Comparison of ENCODE assay signal across 8 cellular contexts in genomic region chr9:38417003-38417965, GRCh38. TPM values are rescaled to one million over a fixed set of nuclear protein-coding genes. Genes with fewer than 3 reads are reported as not detected.
DNase-seq lines count a peak whose midpoint lies in the region; ATAC-seq and TF ChIP-seq lines count a peak whose summit lies in the region.

No MANE protein-coding gene starts in this region.

- DNase-seq in BE2C (peak; percentile 71), NCI-H1930 (lab: John Stamatoyannopoulos, UW) (peak; percentile 23 to 36), astrocyte of the spinal cord (ENCODE audit: low read depth, low spot score) (no peak), cortex of kidney (lab: John Stamatoyannopoulos, UW) (no peak), inferior parietal cortex (ENCODE audit: extremely low spot score) (no peak)

- H3K79me2 ChIP-seq in neural cell (replicated peaks; ENCODE audit: insufficient read depth, low read length), result peaks cover 55% of the 10 kb centered on the region

- peaks cover 8% of the 10 kb centered on the region for H3K4me1 ChIP-seq in BE2C

- TF ChIP-seq CTCF in BE2C (IDR thresholded peaks at IDR 0.05; ENCODE audit: low read depth, low read length), result peak; percentile 82
- TF ChIP-seq CTCF in astrocyte of the spinal cord (IDR thresholded peaks at IDR 0.05; ENCODE audit: low read depth, low read length), result peak; percentile 58
- TF ChIP-seq CTCF in neural cell (IDR thresholded peaks at IDR 0.05; ENCODE audit: poor library complexity, severe bottlenecking), result peak; percentile 65

- peak overlapping the region; percentile 82 for H3K9ac ChIP-seq in neural cell (ENCODE audit: low read length)

- H3K9me2 ChIP-seq in neural cell (ENCODE audit: insufficient read depth, low read length), result no peaks in the 10 kb centered on the region

- peak; percentile 59 for ATAC-seq in GM18502 (IDR thresholded peaks at IDR 0.05; ENCODE audit: poor library complexity, unreplicated experiment)
- no peak for ATAC-seq in HG03139 (IDR thresholded peaks at IDR 0.05; ENCODE audit: unreplicated experiment)

- no peak for TF ChIP-seq RAD21 in neural cell (conservative IDR thresholded peaks at IDR 0.05)

- in situ Hi-C loops in astrocyte of the spinal cord (cut with HindIII; ENCODE audit: low sequenced_read_pairs), result no loop called here

- no peak for TF ChIP-seq EP300 in neural cell (conservative IDR thresholded peaks at IDR 0.05; ENCODE audit: poor library complexity, severe bottlenecking)

- H4K20me1 ChIP-seq in neural cell (ENCODE audit: insufficient read depth), result no peaks in the 10 kb centered on the region

- H2AFZ ChIP-seq in neural cell (ENCODE audit: low read depth, low read length), result no peak overlapping the region

- H3K9me3 ChIP-seq in BE2C, result no peaks in the 10 kb centered on the region
- no peaks in the 10 kb centered on the region for H3K9me3 ChIP-seq in neural cell (ENCODE audit: low read length)

- H3K27me3 ChIP-seq in BE2C, result no peaks in the 10 kb centered on the region
- no peaks in the 10 kb centered on the region for H3K27me3 ChIP-seq in neural cell (ENCODE audit: insufficient read depth, low read depth, low read length)

- peak overlapping the region; percentile 98 for H3K27ac ChIP-seq in neural cell (ENCODE audit: low read length)

- H3F3A ChIP-seq in neural cell (ENCODE audit: insufficient read depth, low read length, poor library complexity, severe bottlenecking), result peaks cover 4% of the 10 kb centered on the region

- no peak overlapping the region for H3K4me2 ChIP-seq in neural cell (ENCODE audit: low read length)

- H3K4me3 ChIP-seq in BE2C (ENCODE audit: low read depth, low read length) (no peak overlapping the region), astrocyte of the spinal cord (ENCODE audit: low read depth, low read length) (no peak overlapping the region), neural cell (ENCODE audit: low read length) (peak overlapping the region; percentile 79)

- H3K36me3 ChIP-seq in BE2C (peaks cover 34% of the 10 kb centered on the region), neural cell (ENCODE audit: insufficient read depth, low read length) (no peaks in the 10 kb centered on the region)

TF ChIP-seq in neural cell, 6 proteins besides CTCF, POLR2A, EP300 and RAD21:
- TF ChIP-seq EZH2 (IDR thresholded peaks at IDR 0.05; ENCODE audit: borderline replicate concordance, insufficient read depth, low read length, poor library complexity, severe bottlenecking), result no peak
- TF ChIP-seq SMC3 (conservative IDR thresholded peaks at IDR 0.05; ENCODE audit: poor library complexity), result peak; percentile 43

RNA-seq across cellular contexts. Expression of gene IGFBPL1, which starts 7.0 kb away (rescaled TPM):
- polyA plus RNA-seq in BE2C (2012; ENCODE audit: insufficient read depth, insufficient read length, low read depth), result 16.1 TPM
- polyA plus RNA-seq in neural cell, result 372 and 432 TPM in 2 replicates
- polyA minus RNA-seq in neural cell, result 574 and 625 TPM in 2 replicates

RNA-seq across cellular contexts. Expression of gene ALDH1B1, which starts 24.8 kb away (rescaled TPM):
- polyA plus RNA-seq in BE2C (2012; ENCODE audit: insufficient read depth, insufficient read length, low read depth), result 28.7 TPM
- polyA plus RNA-seq in neural cell, result 5.8 and 6.6 TPM in 2 replicates
- polyA minus RNA-seq in neural cell, result 11.2 and 11.6 TPM in 2 replicates

Comparison
In these comparisons a context has a peak if more than half of its experiments do, and no peak if none do; other contexts are left out.
1. DNase-seq: peak in BE2C (single experiment) and NCI-H1930 (2 of 2); none in astrocyte of the spinal cord (single experiment), cortex of kidney (single experiment) and inferior parietal cortex (single experiment).
2. Peak in every context shown above with its lines, with median percentiles within 50 percentile points of each other: CTCF ChIP-seq.